In genomic region chr4:6226506-6226905, GRCh38 we compare ENCODE assay signal across 17 cellular contexts. TPM values are rescaled to one million over a fixed set of nuclear protein-coding genes. Genes with fewer than 3 reads are reported as not detected.
DNase-seq lines count a peak whose midpoint lies in the region; ATAC-seq and TF ChIP-seq lines count a peak whose summit lies in the region.
"Had no signal": no experiment of that assay in that cellular context is flagged by ENCODE, and none has a peak within 500 bp of the region (broad histone marks: within the 10 kb centered on the region; RNA-seq: fewer than 3 reads in every experiment).

No MANE protein-coding gene starts in this region.

- H4K20me1 ChIP-seq in BLaER1, result no peaks in the 10 kb centered on the region

- DNase-seq in caudate nucleus (lab: John Stamatoyannopoulos, UW) (no peak), sciatic nerve (ENCODE audit: low spot score) (peak; percentile 17), tibial artery (peak; percentile 10 to 56), DMS79 (lab: John Stamatoyannopoulos, UW) (no peak), suprapubic skin (ENCODE audit: low spot score in 2 of 2) (no peak)
- DNase-seq: ACHN; AML-193; CD8-positive, alpha-beta T cell; COR-L47; DMS 273 treated with DMSO at 0.1 percent for 48 hours; DMS53; GOT3; H7; KG1 had no signal

- H3K36me3 ChIP-seq in BLaER1 (no peaks in the 10 kb centered on the region), tibial artery (no peaks in the 10 kb centered on the region), suprapubic skin (no peaks in the 10 kb centered on the region)

- ATAC-seq in sciatic nerve (no peak), GM21515 (IDR thresholded peaks at IDR 0.05; ENCODE audit: unreplicated experiment) (no peak)
- ATAC-seq: CD8-positive, alpha-beta T cell had no signal

- TF ChIP-seq POLR2A in suprapubic skin (IDR thresholded peaks at IDR 0.05), result no peak

- H3K4me1 ChIP-seq in BLaER1 (peaks cover 55% of the 10 kb centered on the region), tibial artery (peaks cover 0 to 8% (median 0%) of the 10 kb centered on the region in 4 donors), suprapubic skin (peaks cover 7% of the 10 kb centered on the region)

- peak overlapping the region; percentile 72 for H3K4me2 ChIP-seq in BLaER1

- H3K9me3 ChIP-seq in BLaER1, result peaks cover 10% of the 10 kb centered on the region
- peaks cover 0 to 13% (median 10%) of the 10 kb centered on the region in 3 donors for H3K9me3 ChIP-seq in tibial artery
- peaks cover 4% of the 10 kb centered on the region for H3K9me3 ChIP-seq in suprapubic skin

- H3K27me3 ChIP-seq in BLaER1 (no peaks in the 10 kb centered on the region), tibial artery (peaks cover 0 to 69% of the 10 kb centered on the region in 2 donors), suprapubic skin (peaks cover 71% of the 10 kb centered on the region)

- intact Hi-C loops in sciatic nerve (cut with DNase I) (no loop called here), tibial artery (cut with DNase I; ENCODE audit: low total_unique reads) (no loop called here)

- H3K27ac ChIP-seq in BLaER1 (no peak overlapping the region), caudate nucleus (ENCODE audit: low read depth, low read length) (peak overlapping the region; percentile 86), tibial artery (no peak overlapping the region), suprapubic skin (no peak overlapping the region)

- TF ChIP-seq CTCF in tibial artery (IDR thresholded peaks at IDR 0.05) (no peak), suprapubic skin (IDR thresholded peaks at IDR 0.05) (no peak)

- 77% methylated on average over 7 of the region's 7 CpGs for WGBS in suprapubic skin

- no peak overlapping the region for H3K9ac ChIP-seq in BLaER1

- H3K4me3 ChIP-seq in BLaER1 (no peak overlapping the region), tibial artery (no peak overlapping the region), suprapubic skin (no peak overlapping the region)

- no peak for TF ChIP-seq EP300 in suprapubic skin (IDR thresholded peaks at IDR 0.05)

RNA-seq across cellular contexts. Expression of gene JAKMIP1, which starts 26.2 kb away (rescaled TPM):
- total RNA-seq in sciatic nerve, result 0.76 TPM
- total RNA-seq in suprapubic skin, result under 1 TPM in 1 of 4 donors, not detected in 3; 0.24 TPM
- total RNA-seq: HT-29 had no signal

RNA-seq across cellular contexts. Expression of gene WFS1, which starts 43.1 kb away (rescaled TPM):
- 39.2 TPM for total RNA-seq in sciatic nerve
- 100 to 1,000 TPM in 1 of 4 donors, 10 to 100 TPM in 3; 31.5 to 124 (median 34.8) TPM for total RNA-seq in suprapubic skin

Comparison
In these comparisons a context has a peak if more than half of its experiments do, and no peak if none do; other contexts are left out.
1. DNase-seq: peak in sciatic nerve (single experiment) and tibial artery (2 of 2); none in caudate nucleus (0 of 61), DMS79 (single experiment) and suprapubic skin (0 of 2).